Comparison of ENCODE assay signal across 8 cellular contexts in genomic region chr15:42608110-42608531, GRCh38. TPM values are rescaled to one million over a fixed set of nuclear protein-coding genes. Genes with fewer than 3 reads are reported as not detected.
A peak's percentile ranks its signal among the peaks of the same experiment; 100 is the strongest.
DNase-seq lines count a peak whose midpoint lies in the region; ATAC-seq and TF ChIP-seq lines count a peak whose summit lies in the region.

No MANE protein-coding gene starts in this region.

- H3K36me3 ChIP-seq in cardiac muscle cell (no peaks in the 10 kb centered on the region), right atrium auricular region (peaks cover 11% of the 10 kb centered on the region)

- DNase-seq in cardiac muscle cell (ENCODE audit: low read depth in 1 of 2, low spot score in 1 of 2) (peak; percentile 22 to 34), right atrium auricular region (ENCODE audit: low spot score) (no peak), NCI-H69 (lab: John Stamatoyannopoulos, UW) (peak; percentile 2), pons (ENCODE audit: low spot score) (peak; percentile 49), NCI-H2227 (lab: John Stamatoyannopoulos, UW; ENCODE audit: unreplicated experiment) (no peak), superior temporal gyrus (ENCODE audit: extremely low spot score) (no peak)
- peak; percentile 1 for DNase-seq in activated T-helper 9 cell treated with anti-CD3 and anti-CD28 coated beads, Interleukin-2, amount 50 U/mL, for 16 hours (ENCODE audit: low read depth)

- H3K9me3 ChIP-seq in cardiac muscle cell (ENCODE audit: low read depth), result no peaks in the 10 kb centered on the region
- H3K9me3 ChIP-seq in right atrium auricular region, result no peaks in the 10 kb centered on the region

- H3K4me1 ChIP-seq in cardiac muscle cell (ENCODE audit: low read depth) (peaks cover 10% of the 10 kb centered on the region), right atrium auricular region (peaks cover 0 to 42% of the 10 kb centered on the region in 2 donors)

- no peak overlapping the region for H3K4me3 ChIP-seq in cardiac muscle cell
- no peak overlapping the region for H3K4me3 ChIP-seq in right atrium auricular region

- H3K27ac ChIP-seq in cardiac muscle cell (no peak overlapping the region), right atrium auricular region (peak overlapping the region in 1 of 2 donors; percentile 5)

- TF ChIP-seq CTCF in cardiac muscle cell (IDR thresholded peaks at IDR 0.05; ENCODE audit: low read depth, low read length), result no peak
- no peak for TF ChIP-seq CTCF in right atrium auricular region (IDR thresholded peaks at IDR 0.05)

- no peak for ATAC-seq in GM19328 (IDR thresholded peaks at IDR 0.05; ENCODE audit: unreplicated experiment)

- no peaks in the 10 kb centered on the region for H3K27me3 ChIP-seq in cardiac muscle cell
- no peaks in the 10 kb centered on the region for H3K27me3 ChIP-seq in right atrium auricular region

RNA-seq across cellular contexts. Expression of gene STARD9, which starts 32.7 kb away (rescaled TPM):
- total RNA-seq in cardiac muscle cell, result 2.3 and 5.5 TPM in 2 replicates
- polyA plus RNA-seq in cardiac muscle cell, result 2.0 and 2.2 TPM in 2 replicates
- total RNA-seq in right atrium auricular region, result 1 to 10 TPM; 8.3 to 8.8 TPM

RNA-seq across cellular contexts. Expression of gene HAUS2, which starts 59.5 kb away (rescaled TPM):
- 19.1 and 26.9 TPM in 2 replicates for total RNA-seq in cardiac muscle cell
- polyA plus RNA-seq in cardiac muscle cell, result 12.1 and 16.6 TPM in 2 replicates
- total RNA-seq in right atrium auricular region, result 10 to 100 TPM; 21.5 to 23.0 TPM

RNA-seq across cellular contexts. Expression of gene LRRC57, which starts 59.5 kb away (rescaled TPM):
- total RNA-seq in cardiac muscle cell (7.5 and 20.3 TPM in 2 replicates), right atrium auricular region (10 to 100 TPM in 1 of 2 donors, 1 to 10 TPM in 1; 6.7 to 12.4 TPM)
- polyA plus RNA-seq in cardiac muscle cell, result 10.7 and 18.0 TPM in 2 replicates

Comparison
In these comparisons a context has a peak if more than half of its experiments do, and no peak if none do; other contexts are left out.
1. DNase-seq: peak in cardiac muscle cell (2 of 2), NCI-H69 (single experiment), activated T-helper 9 cell treated with anti-CD3 and anti-CD28 coated beads, Interleukin-2, amount 50 U/mL, for 16 hours (single experiment) and pons (single experiment); none in right atrium auricular region (single experiment), NCI-H2227 (single experiment) and superior temporal gyrus (single experiment).